In the genomic region with DNA sequence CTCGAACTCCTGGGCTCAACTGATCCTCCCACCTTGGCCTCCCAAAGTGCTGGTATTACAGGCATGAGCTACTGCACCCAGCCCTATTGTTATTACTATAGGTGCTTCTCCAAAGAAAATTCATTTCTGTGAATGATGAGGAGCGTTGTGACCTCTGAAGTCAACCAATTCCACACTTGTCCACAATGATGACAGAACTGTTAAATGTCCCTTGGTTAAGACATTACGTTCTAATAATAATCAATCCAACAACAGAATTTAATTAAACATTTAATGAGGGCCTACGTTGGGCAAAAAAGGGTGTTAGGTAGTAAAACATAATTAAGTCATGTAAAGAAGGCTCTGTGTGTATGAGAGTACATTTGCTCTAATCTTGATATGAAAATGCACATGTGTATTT, we compare ENCODE assay signal across 8 cellular contexts.
ATAC-seq and TF ChIP-seq lines count a peak whose summit lies in the region.
"Had no signal": no experiment of that assay in that cellular context is flagged by ENCODE, and none has a peak within 500 bp of the region (broad histone marks: within the 10 kb centered on the region; RNA-seq: fewer than 3 reads in every experiment).

No MANE protein-coding gene starts in this region.

- H3K36me3 ChIP-seq in endocrine pancreas (ENCODE audit: control insufficient read depth, insufficient read depth, low read length) = no peaks in the 10 kb centered on the region

- H3K9me3 ChIP-seq in endocrine pancreas (ENCODE audit: control insufficient read depth, low read length) = no peaks in the 10 kb centered on the region

- H3K9ac ChIP-seq in endocrine pancreas (ENCODE audit: control insufficient read depth, insufficient read depth, low read length) = peak overlapping the region; percentile 33

- TF ChIP-seq CTCF in 22Rv1 (IDR thresholded peaks at IDR 0.05) (no peak), VCaP (conservative IDR thresholded peaks at IDR 0.05) (no peak)

- H3K27ac ChIP-seq in 22Rv1 (peak overlapping the region; percentile 94), VCaP (peak overlapping the region; percentile 98)

- peaks cover 10% of the 10 kb centered on the region for H3K4me1 ChIP-seq in endocrine pancreas (ENCODE audit: control insufficient read depth, insufficient read depth, low read length)

- peak overlapping the region; percentile 24 for H3K4me3 ChIP-seq in endocrine pancreas (ENCODE audit: control insufficient read depth, insufficient read depth, low read length)
- H3K4me3 ChIP-seq: GM23338 had no signal

- no peaks in the 10 kb centered on the region for H3K27me3 ChIP-seq in endocrine pancreas (ENCODE audit: control insufficient read depth, insufficient read depth, low read length)

- ATAC-seq in HG02973 (IDR thresholded peaks at IDR 0.05; ENCODE audit: unreplicated experiment) (no peak), GM18498 (IDR thresholded peaks at IDR 0.05; ENCODE audit: unreplicated experiment) (no peak), GM21515 (IDR thresholded peaks at IDR 0.05; ENCODE audit: unreplicated experiment) (no peak)
- ATAC-seq: GM23338, HCT116 had no signal
